Comparison of ENCODE assay signal across 12 cellular contexts in the genomic region with DNA sequence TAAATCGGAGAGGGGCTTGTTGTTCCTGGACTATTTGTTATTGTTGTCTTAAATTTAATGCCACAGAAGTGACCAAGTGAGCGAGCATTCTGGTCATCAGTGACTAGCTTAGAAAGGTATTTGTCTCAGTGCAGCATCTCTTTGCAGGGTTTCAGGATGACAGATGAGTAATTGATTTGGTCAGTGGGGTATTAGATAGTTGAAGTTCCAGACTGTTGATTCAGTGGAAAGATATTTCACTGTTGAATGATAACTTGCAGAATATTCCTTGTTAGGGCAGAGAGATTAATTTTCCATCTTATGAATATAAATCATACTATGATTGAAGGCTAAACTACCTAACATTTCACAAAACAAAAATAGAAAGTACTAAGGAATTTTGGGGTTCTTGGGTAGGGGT.
DNase-seq lines count a peak whose midpoint lies in the region; ATAC-seq and TF ChIP-seq lines count a peak whose summit lies in the region.
"Had no signal": no experiment of that assay in that cellular context is flagged by ENCODE, and none has a peak within 500 bp of the region (broad histone marks: within the 10 kb centered on the region; RNA-seq: fewer than 3 reads in every experiment).

No MANE protein-coding gene starts in this region.

- no peak for ATAC-seq in GM18502 (IDR thresholded peaks at IDR 0.05; ENCODE audit: poor library complexity, unreplicated experiment)

- peak overlapping the region; percentile 51 for H3K4me3 Mint-ChIP-seq in glutamatergic neuron (ENCODE audit: unreplicated experiment)
- H3K4me3 Mint-ChIP-seq in activated CD4-positive, alpha-beta memory T cell treated with anti-CD3 and anti-CD28 coated beads, Interleukin-2, amount 10 ng/mL, durations not matched to agents 7 days and 5 days, result no peak overlapping the region

- peaks cover 4% of the 10 kb centered on the region for H3K9me3 Mint-ChIP-seq in glutamatergic neuron (ENCODE audit: unreplicated experiment)
- no peaks in the 10 kb centered on the region for H3K9me3 Mint-ChIP-seq in activated CD4-positive, alpha-beta memory T cell treated with anti-CD3 and anti-CD28 coated beads, Interleukin-2, amount 10 ng/mL, durations not matched to agents 7 days and 5 days

- POLR2A ChIA-PET in activated CD4-positive, alpha-beta memory T cell treated with anti-CD3 and anti-CD28 coated beads, Interleukin-2, amount 10 ng/mL, durations not matched to agents 7 days and 5 days (lab: Charles Lee), result no interaction called here

- DNase-seq in A172 (ENCODE audit: low spot score) (peak; percentile 98), HFF-Myc (ENCODE audit: extremely low read depth, low read depth) (peak; percentile 67), SW480 (ENCODE audit: low spot score) (peak; percentile 91), glutamatergic neuron (no peak), SKM-1 (lab: John Stamatoyannopoulos, UW; ENCODE audit: unreplicated experiment) (no peak)
- no peak for DNase-seq in activated effector memory CD4-positive, alpha-beta T cell treated with Interleukin-2 at 50 U/mL for 16 hours
- DNase-seq in activated CD4-positive, alpha-beta memory T cell treated with anti-CD3 and anti-CD28 coated beads, Interleukin-2, amount 10 ng/mL, durations not matched to agents 7 days and 5 days, result no peak
- DNase-seq: C1 segment of cervical spinal cord, esophagus squamous epithelium, nucleus accumbens, T-helper 2 cell had no signal

- no peak overlapping the region; the same call in 1 of the 2 replicates for H3K4me3 ChIP-seq in HFF-Myc (replicated peaks; ENCODE audit: low read depth, low read length)

- H3K4me1 Mint-ChIP-seq in glutamatergic neuron (ENCODE audit: low read depth, unreplicated experiment), result peaks cover 65% of the 10 kb centered on the region
- H3K4me1 Mint-ChIP-seq in activated CD4-positive, alpha-beta memory T cell treated with anti-CD3 and anti-CD28 coated beads, Interleukin-2, amount 10 ng/mL, durations not matched to agents 7 days and 5 days, result peaks cover 6% of the 10 kb centered on the region

- CTCF ChIA-PET in activated CD4-positive, alpha-beta memory T cell treated with anti-CD3 and anti-CD28 coated beads, Interleukin-2, amount 10 ng/mL, durations not matched to agents 7 days and 5 days (lab: Charles Lee), result interaction anchor here (0.6 to 1.0 kb wide), 2 partner anchors 277 to 840 kb away, joined by 3 read pairs; no protein-coding TSS in a partner anchor

- H3K27me3 Mint-ChIP-seq in glutamatergic neuron (ENCODE audit: unreplicated experiment), result peaks cover 2% of the 10 kb centered on the region
- H3K27me3 Mint-ChIP-seq in activated CD4-positive, alpha-beta memory T cell treated with anti-CD3 and anti-CD28 coated beads, Interleukin-2, amount 10 ng/mL, durations not matched to agents 7 days and 5 days, result peaks cover 31% of the 10 kb centered on the region

- TF ChIP-seq CTCF in HFF-Myc (IDR thresholded peaks at IDR 0.05; ENCODE audit: low read depth, low read length, missing control alignments) (no peak), glutamatergic neuron (IDR thresholded peaks at IDR 0.05; ENCODE audit: partially characterized antibody, unreplicated experiment) (no peak)

- H3K36me3 Mint-ChIP-seq in glutamatergic neuron (ENCODE audit: unreplicated experiment), result no peaks in the 10 kb centered on the region
- no peaks in the 10 kb centered on the region for H3K36me3 Mint-ChIP-seq in activated CD4-positive, alpha-beta memory T cell treated with anti-CD3 and anti-CD28 coated beads, Interleukin-2, amount 10 ng/mL, durations not matched to agents 7 days and 5 days (ENCODE audit: low read depth)

- H3K27ac Mint-ChIP-seq in glutamatergic neuron (ENCODE audit: unreplicated experiment), result peak overlapping the region; percentile 75
- no peak overlapping the region for H3K27ac Mint-ChIP-seq in activated CD4-positive, alpha-beta memory T cell treated with anti-CD3 and anti-CD28 coated beads, Interleukin-2, amount 10 ng/mL, durations not matched to agents 7 days and 5 days

Comparison
In these comparisons a context has a peak if more than half of its experiments do, and no peak if none do; other contexts are left out.
1. DNase-seq: peak in A172 (single experiment), HFF-Myc (single experiment) and SW480 (single experiment); none in glutamatergic neuron (single experiment), activated effector memory CD4-positive, alpha-beta T cell treated with Interleukin-2 at 50 U/mL for 16 hours (single experiment), SKM-1 (single experiment) and activated CD4-positive, alpha-beta memory T cell treated with anti-CD3 and anti-CD28 coated beads, Interleukin-2, amount 10 ng/mL, durations not matched to agents 7 days and 5 days (single experiment).